Comparison of ENCODE assay signal across 8 cellular contexts in the genomic region with DNA sequence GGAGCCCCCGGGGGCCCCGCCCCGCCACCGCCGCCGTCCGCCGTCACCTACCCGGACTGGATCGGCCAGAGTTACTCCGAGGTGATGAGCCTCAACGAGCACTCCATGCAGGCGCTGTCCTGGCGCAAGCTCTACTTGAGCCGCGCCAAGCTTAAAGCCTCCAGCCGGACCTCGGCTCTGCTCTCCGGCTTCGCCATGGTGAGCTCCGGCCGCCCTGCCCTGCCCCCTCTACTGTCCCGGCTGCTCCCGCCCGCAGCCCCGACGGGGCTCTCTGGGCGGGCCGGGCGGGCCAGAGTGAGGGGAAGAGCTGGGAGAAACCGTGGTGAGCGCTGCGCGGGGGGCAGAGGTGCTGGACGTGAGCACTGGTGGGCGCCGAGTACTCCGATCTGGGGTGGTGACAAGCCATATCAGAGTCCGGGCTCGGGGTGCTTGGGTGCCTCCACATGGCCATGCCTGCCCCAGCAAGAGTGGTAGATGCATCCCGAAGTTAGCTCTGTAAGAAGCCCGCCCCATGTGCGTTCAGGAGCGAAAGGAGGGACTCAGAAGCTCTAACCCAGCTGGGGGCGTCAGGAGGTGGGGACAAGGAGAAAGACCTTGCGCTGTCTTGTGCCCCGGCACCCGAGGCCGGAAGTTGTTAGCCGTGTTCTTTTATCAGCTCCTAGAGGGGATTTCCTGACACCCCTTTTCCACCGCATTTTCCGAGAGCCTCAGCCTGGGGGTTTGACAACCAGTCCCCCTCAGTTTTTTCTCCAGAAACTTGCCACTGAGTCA. TPM values are rescaled to one million over a fixed set of nuclear protein-coding genes. Genes with fewer than 3 reads are reported as not detected.
DNase-seq lines count a peak whose midpoint lies in the region; ATAC-seq and TF ChIP-seq lines count a peak whose summit lies in the region.

No MANE protein-coding gene starts in this region.

- CTCF ChIA-PET in BJ (lab: Yijun Ruan, JAX): interaction anchor here (0.9 to 6.3 kb wide), 16 partner anchors 8 to 133 kb away, joined by 3 to 75 read pairs (median 4); a partner anchor contains a TSS

- 0 out of 2 replicates have a peak overlapping the region, but pooled peaks have one; percentile 34 for H2AFZ ChIP-seq in OCI-LY3 (ENCODE audit: low read depth, low read length)

- peaks cover 36% of the 10 kb centered on the region for H3K4me1 ChIP-seq in OCI-LY3 (ENCODE audit: low read length)

- H3K4me3 Mint-ChIP-seq in activated T-cell treated with anti-CD3 and anti-CD28 coated beads, Interleukin-2, amount 50 U/mL, for 72 hours: peak overlapping the region; percentile 88 to 93
- peak overlapping the region; percentile 89 for H3K4me3 Mint-ChIP-seq in natural killer cell treated with Interleukin-12 subunit alpha and Interleukin-12 subunit beta and Interleukin-15 and Interleukin-18, amount 100 ng/mL, for 72 hours
- H3K4me3 Mint-ChIP-seq in stimulated activated naive CD8-positive, alpha-beta T cell treated with anti-CD3 and anti-CD28 coated beads, Interleukin-15, Interleukin-2, amounts not matched to agents 100 ng/mL and 50 ng/mL, for 24 hours: peak overlapping the region; percentile 93

- no peaks in the 10 kb centered on the region for H3K36me3 ChIP-seq in BJ (ENCODE audit: control insufficient read depth, insufficient read depth, low read length)
- peaks cover 28% of the 10 kb centered on the region for H3K36me3 ChIP-seq in OCI-LY3 (replicated peaks; ENCODE audit: low read depth, low read length)

- peak; percentile 37 for ATAC-seq in HG03175 (IDR thresholded peaks at IDR 0.05; ENCODE audit: unreplicated experiment)
- ATAC-seq in activated T-cell treated with anti-CD3 and anti-CD28 coated beads, Interleukin-2, amount 50 U/mL, for 72 hours (replicated peaks in 1 of 2): peak; percentile 61 to 67
- peak; percentile 65 to 69 for ATAC-seq in natural killer cell treated with Interleukin-12 subunit alpha and Interleukin-12 subunit beta and Interleukin-15 and Interleukin-18, amount 100 ng/mL, for 72 hours

- no peaks in the 10 kb centered on the region for H3K9me3 Mint-ChIP-seq in activated T-cell treated with anti-CD3 and anti-CD28 coated beads, Interleukin-2, amount 50 U/mL, for 72 hours
- no peaks in the 10 kb centered on the region for H3K9me3 Mint-ChIP-seq in natural killer cell treated with Interleukin-12 subunit alpha and Interleukin-12 subunit beta and Interleukin-15 and Interleukin-18, amount 100 ng/mL, for 72 hours
- no peaks in the 10 kb centered on the region for H3K9me3 Mint-ChIP-seq in stimulated activated naive CD8-positive, alpha-beta T cell treated with anti-CD3 and anti-CD28 coated beads, Interleukin-15, Interleukin-2, amounts not matched to agents 100 ng/mL and 50 ng/mL, for 24 hours

- H3K4me3 ChIP-seq in BJ (ENCODE audit: low read depth, low read length) (peak overlapping the region; percentile 59), OCI-LY3 (ENCODE audit: low read length) (peak overlapping the region; percentile 96)

- peak overlapping the region; percentile 88 for H3K9ac ChIP-seq in OCI-LY3 (ENCODE audit: low read length)

- DNase-seq in BJ (ENCODE audit: low read depth): no peak
- peak; percentile 82 to 90 for DNase-seq in activated T-cell treated with anti-CD3 and anti-CD28 coated beads, Interleukin-2, amount 50 U/mL, for 72 hours
- DNase-seq in fibroblast of gingiva (ENCODE audit: low read depth): peak; percentile 58
- peak; percentile 92 for DNase-seq in natural killer cell treated with Interleukin-12 subunit alpha and Interleukin-12 subunit beta and Interleukin-15 and Interleukin-18, amount 100 ng/mL, for 72 hours (ENCODE audit: low spot score)

- peak overlapping the region; percentile 99 for H3K4me2 ChIP-seq in OCI-LY3 (ENCODE audit: low read length)

- POLR2A ChIA-PET in BJ (lab: Charles Lee): interaction anchor here (0.6 kb wide), 1 partner anchor 25 kb away, joined by 8 read pairs; no protein-coding TSS in a partner anchor

- peaks cover under 1 to 4% of the 10 kb centered on the region in 2 donors for H3K36me3 Mint-ChIP-seq in activated T-cell treated with anti-CD3 and anti-CD28 coated beads, Interleukin-2, amount 50 U/mL, for 72 hours (ENCODE audit: insufficient read depth in 2 of 2)
- H3K36me3 Mint-ChIP-seq in natural killer cell treated with Interleukin-12 subunit alpha and Interleukin-12 subunit beta and Interleukin-15 and Interleukin-18, amount 100 ng/mL, for 72 hours: no peaks in the 10 kb centered on the region
- H3K36me3 Mint-ChIP-seq in stimulated activated naive CD8-positive, alpha-beta T cell treated with anti-CD3 and anti-CD28 coated beads, Interleukin-15, Interleukin-2, amounts not matched to agents 100 ng/mL and 50 ng/mL, for 24 hours (ENCODE audit: low read depth): peaks cover 25% of the 10 kb centered on the region

- no peaks in the 10 kb centered on the region for H3K27me3 Mint-ChIP-seq in activated T-cell treated with anti-CD3 and anti-CD28 coated beads, Interleukin-2, amount 50 U/mL, for 72 hours (ENCODE audit: low read depth)
- H3K27me3 Mint-ChIP-seq in natural killer cell treated with Interleukin-12 subunit alpha and Interleukin-12 subunit beta and Interleukin-15 and Interleukin-18, amount 100 ng/mL, for 72 hours: no peaks in the 10 kb centered on the region
- H3K27me3 Mint-ChIP-seq in stimulated activated naive CD8-positive, alpha-beta T cell treated with anti-CD3 and anti-CD28 coated beads, Interleukin-15, Interleukin-2, amounts not matched to agents 100 ng/mL and 50 ng/mL, for 24 hours: no peaks in the 10 kb centered on the region

- peak overlapping the region; percentile 99 for H3K27ac Mint-ChIP-seq in activated T-cell treated with anti-CD3 and anti-CD28 coated beads, Interleukin-2, amount 50 U/mL, for 72 hours
- peak overlapping the region; percentile 90 to 96 for H3K27ac Mint-ChIP-seq in natural killer cell treated with Interleukin-12 subunit alpha and Interleukin-12 subunit beta and Interleukin-15 and Interleukin-18, amount 100 ng/mL, for 72 hours
- peak overlapping the region; percentile 99 for H3K27ac Mint-ChIP-seq in stimulated activated naive CD8-positive, alpha-beta T cell treated with anti-CD3 and anti-CD28 coated beads, Interleukin-15, Interleukin-2, amounts not matched to agents 100 ng/mL and 50 ng/mL, for 24 hours

- H3K4me1 Mint-ChIP-seq in activated T-cell treated with anti-CD3 and anti-CD28 coated beads, Interleukin-2, amount 50 U/mL, for 72 hours (ENCODE audit: low read depth): peaks cover 60% of the 10 kb centered on the region
- peaks cover 48 to 53% of the 10 kb centered on the region in 2 donors for H3K4me1 Mint-ChIP-seq in natural killer cell treated with Interleukin-12 subunit alpha and Interleukin-12 subunit beta and Interleukin-15 and Interleukin-18, amount 100 ng/mL, for 72 hours (ENCODE audit: low read depth in 2 of 2)
- peaks cover 63% of the 10 kb centered on the region for H3K4me1 Mint-ChIP-seq in stimulated activated naive CD8-positive, alpha-beta T cell treated with anti-CD3 and anti-CD28 coated beads, Interleukin-15, Interleukin-2, amounts not matched to agents 100 ng/mL and 50 ng/mL, for 24 hours (ENCODE audit: low read depth)

- peak; percentile 62 for TF ChIP-seq POLR2A in GM18951 (IDR thresholded peaks at IDR 0.05; ENCODE audit: extremely low read depth, insufficient read depth, insufficient read length)

- H4K20me1 ChIP-seq in OCI-LY3 (ENCODE audit: insufficient read depth, low read length): peaks cover 25% of the 10 kb centered on the region

- no peaks in the 10 kb centered on the region for H3K9me3 ChIP-seq in OCI-LY3 (ENCODE audit: insufficient read depth, low read length)

- in situ Hi-C loops in GM18951 (cut with MboI; ENCODE audit: low sequenced_read_pairs, unreplicated experiment): no loop called here

- H3K27me3 ChIP-seq in BJ (ENCODE audit: control insufficient read depth, insufficient read depth, low read length): no peaks in the 10 kb centered on the region
- no peaks in the 10 kb centered on the region for H3K27me3 ChIP-seq in OCI-LY3 (ENCODE audit: low read depth, low read length)

- TF ChIP-seq CTCF in BJ (IDR thresholded peaks at IDR 0.05; ENCODE audit: insufficient read depth, low read depth, low read length) (peak; percentile 34), OCI-LY3 (IDR thresholded peaks at IDR 0.05; ENCODE audit: low read depth, low read length) (peak; percentile 19; the same call in 1 of the 2 replicates)

- peaks cover 57% of the 10 kb centered on the region for H3K79me2 ChIP-seq in OCI-LY3 (ENCODE audit: low read length)

- peak overlapping the region; percentile 78 for H3K27ac ChIP-seq in OCI-LY3 (ENCODE audit: low read length)

RNA-seq across cellular contexts. Expression of a gene that starts 0.7 kb away (rescaled TPM):
- polyA plus RNA-seq in BJ (2011; rRNA removed): 20.3 and 28.3 TPM in 2 replicates
- 20.6 and 20.8 TPM in 2 replicates for polyA minus RNA-seq in BJ (2011; rRNA and poly(A)+ RNA removed)
- 10 to 100 TPM; 35.2 to 39.3 TPM for total RNA-seq in activated T-cell treated with anti-CD3 and anti-CD28 coated beads, Interleukin-2, amount 50 U/mL, for 72 hours
- 10 to 100 TPM; 40.5 to 43.9 TPM for total RNA-seq in natural killer cell treated with Interleukin-12 subunit alpha and Interleukin-12 subunit beta and Interleukin-15 and Interleukin-18, amount 100 ng/mL, for 72 hours

RNA-seq across cellular contexts. Expression of a gene that starts 42.4 kb away (rescaled TPM):
- 0.28 and 0.39 TPM in 2 replicates for polyA plus RNA-seq in BJ (2011; rRNA removed)
- polyA minus RNA-seq in BJ (2011; rRNA and poly(A)+ RNA removed): 0.33 TPM in 1 of 2 replicates, not detected in the other
- 1 to 10 TPM; 2.4 to 3.2 TPM for total RNA-seq in activated T-cell treated with anti-CD3 and anti-CD28 coated beads, Interleukin-2, amount 50 U/mL, for 72 hours
- under 1 TPM; 0.17 to 0.43 TPM for total RNA-seq in natural killer cell treated with Interleukin-12 subunit alpha and Interleukin-12 subunit beta and Interleukin-15 and Interleukin-18, amount 100 ng/mL, for 72 hours

RNA-seq across cellular contexts. Expression of a gene that starts 46.2 kb away (rescaled TPM):
- 7.9 and 15.0 TPM in 2 replicates for polyA plus RNA-seq in BJ (2011; rRNA removed)
- 15.6 and 22.4 TPM in 2 replicates for polyA minus RNA-seq in BJ (2011; rRNA and poly(A)+ RNA removed)
- 10 to 100 TPM; 43.4 to 47.7 TPM for total RNA-seq in activated T-cell treated with anti-CD3 and anti-CD28 coated beads, Interleukin-2, amount 50 U/mL, for 72 hours
- total RNA-seq in natural killer cell treated with Interleukin-12 subunit alpha and Interleukin-12 subunit beta and Interleukin-15 and Interleukin-18, amount 100 ng/mL, for 72 hours: 10 to 100 TPM; 35.9 to 60.1 TPM
